30 cellular contexts compared by ENCODE assay signal in the genomic region with DNA sequence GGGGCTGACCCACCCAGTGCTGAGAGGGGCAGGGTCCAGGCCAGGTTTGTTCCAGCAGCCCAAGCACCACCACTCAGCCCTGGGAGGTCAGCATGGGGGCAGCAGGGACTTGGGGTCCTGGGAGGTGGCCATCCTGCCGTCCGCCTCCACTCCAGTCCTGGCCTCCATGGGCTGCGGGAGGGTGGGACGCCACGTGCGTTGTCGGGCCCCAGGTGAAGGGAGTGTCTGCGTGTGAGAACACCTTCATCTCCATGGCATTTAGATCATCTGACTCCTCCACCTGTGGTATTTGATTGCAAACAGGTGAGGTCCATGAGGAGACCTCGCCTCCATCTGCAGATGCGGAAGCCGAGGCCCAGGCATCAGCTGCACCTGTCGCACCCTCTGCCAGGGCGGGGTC.
"Had no signal": no experiment of that assay in that cellular context is flagged by ENCODE, and none has a peak within 500 bp of the region (broad histone marks: within the 10 kb centered on the region; RNA-seq: fewer than 3 reads in every experiment).

No MANE protein-coding gene starts in this region.

- H3K9me3 ChIP-seq: neutrophil, ovary, psoas muscle, right lobe of liver, sigmoid colon, suprapubic skin, testis, tibial artery, transverse colon, upper lobe of right lung, uterus had no signal

- H3K4me3 Mint-ChIP-seq: naive thymus-derived CD8-positive, alpha-beta T cell; natural killer cell treated with Interleukin-12 subunit alpha and Interleukin-12 subunit beta and Interleukin-15 and Interleukin-18, amount 100 ng/mL, for 72 hours; nephron progenitor cell; stimulated activated memory B cell treated with anti-CD40 and anti-IgM and Interleukin-4, amounts not matched to agents 10 μg/mL and 1 μg/mL and 100 μg/mL, for 72 hours; stimulated activated naive CD8-positive, alpha-beta T cell treated with anti-CD3 and anti-CD28 coated beads, Interleukin-15, Interleukin-2, amounts not matched to agents 100 ng/mL and 50 ng/mL, for 24 hours; type B pancreatic cell had no signal

- H3K4me3 ChIP-seq: ovary, psoas muscle, right lobe of liver, sigmoid colon, suprapubic skin, testis, tibial artery, transverse colon, upper lobe of right lung, uterus had no signal

- H3K36me3 Mint-ChIP-seq: natural killer cell treated with Interleukin-12 subunit alpha and Interleukin-12 subunit beta and Interleukin-15 and Interleukin-18, amount 100 ng/mL, for 72 hours had no signal

- H3K36me3 ChIP-seq: ovary, right lobe of liver, sigmoid colon, transverse colon, upper lobe of right lung, uterus had no signal

- DNase-seq: naive B cell; naive thymus-derived CD8-positive, alpha-beta T cell; nephron progenitor cell; nucleus accumbens; ovary; posterior cingulate gyrus; psoas muscle; right cardiac atrium; right lobe of liver; sigmoid colon; small intestine; stimulated activated CD4-positive, alpha-beta T cell treated with anti-CD3 and anti-CD28 coated beads, Interleukin-15, amount 100 ng/mL, for 24 hours; stimulated activated CD4-positive, alpha-beta T cell treated with anti-CD3 and anti-CD28 coated beads, Interleukin-2, amount 100 ng/mL, for 24 hours; stimulated activated CD4-positive, alpha-beta T cell treated with anti-CD3 and anti-CD28 coated beads, Interleukin-2, amount 100 ng/mL, for 48 hours; stimulated activated CD4-positive, alpha-beta T cell treated with anti-CD3 and anti-CD28 coated beads, Interleukin-4, amount 100 ng/mL, for 24 hours; stimulated activated naive CD4-positive, alpha-beta T cell; substantia nigra; testis; tibial artery; transverse colon; upper lobe of right lung; uterus had no signal

- H3K27me3 ChIP-seq: neutrophil, ovary, right lobe of liver, sigmoid colon, suprapubic skin, testis, tibial artery, transverse colon, upper lobe of right lung, uterus had no signal

- H3K9ac ChIP-seq: parathyroid adenoma had no signal

- ATAC-seq: naive thymus-derived CD8-positive, alpha-beta T cell; natural killer cell treated with Interleukin-12 subunit alpha and Interleukin-12 subunit beta and Interleukin-15 and Interleukin-18, amount 100 ng/mL, for 72 hours; psoas muscle; right cardiac atrium; right lobe of liver; stimulated activated memory B cell treated with anti-CD40 and anti-IgM and Interleukin-4, amounts not matched to agents 10 μg/mL and 1 μg/mL and 100 μg/mL, for 72 hours; upper lobe of right lung had no signal

- H3K27ac ChIP-seq: neutrophil, ovary, parathyroid adenoma, psoas muscle, right lobe of liver, sigmoid colon, suprapubic skin, testis, tibial artery, transverse colon, upper lobe of right lung, uterus had no signal

- H3K4me1 ChIP-seq: parathyroid adenoma, psoas muscle, right lobe of liver, sigmoid colon, suprapubic skin, testis, tibial artery, transverse colon, upper lobe of right lung, uterus had no signal

- H3K27me3 Mint-ChIP-seq: naive B cell; naive thymus-derived CD8-positive, alpha-beta T cell; natural killer cell treated with Interleukin-12 subunit alpha and Interleukin-12 subunit beta and Interleukin-15 and Interleukin-18, amount 100 ng/mL, for 72 hours; stimulated activated memory B cell treated with anti-CD40 and anti-IgM and Interleukin-4, amounts not matched to agents 10 μg/mL and 1 μg/mL and 100 μg/mL, for 72 hours; stimulated activated naive CD8-positive, alpha-beta T cell treated with anti-CD3 and anti-CD28 coated beads, Interleukin-15, Interleukin-2, amounts not matched to agents 100 ng/mL and 50 ng/mL, for 24 hours; type B pancreatic cell had no signal

- H3K27ac Mint-ChIP-seq: natural killer cell treated with Interleukin-12 subunit alpha and Interleukin-12 subunit beta and Interleukin-15 and Interleukin-18, amount 100 ng/mL, for 72 hours; nephron progenitor cell; progenitor cell of endocrine pancreas; stimulated activated memory B cell treated with anti-CD40 and anti-IgM and Interleukin-4, amounts not matched to agents 10 μg/mL and 1 μg/mL and 100 μg/mL, for 72 hours; stimulated activated naive CD8-positive, alpha-beta T cell treated with anti-CD3 and anti-CD28 coated beads, Interleukin-15, Interleukin-2, amounts not matched to agents 100 ng/mL and 50 ng/mL, for 24 hours had no signal
